ENCODE assay signal across 21 cellular contexts in the genomic region with DNA sequence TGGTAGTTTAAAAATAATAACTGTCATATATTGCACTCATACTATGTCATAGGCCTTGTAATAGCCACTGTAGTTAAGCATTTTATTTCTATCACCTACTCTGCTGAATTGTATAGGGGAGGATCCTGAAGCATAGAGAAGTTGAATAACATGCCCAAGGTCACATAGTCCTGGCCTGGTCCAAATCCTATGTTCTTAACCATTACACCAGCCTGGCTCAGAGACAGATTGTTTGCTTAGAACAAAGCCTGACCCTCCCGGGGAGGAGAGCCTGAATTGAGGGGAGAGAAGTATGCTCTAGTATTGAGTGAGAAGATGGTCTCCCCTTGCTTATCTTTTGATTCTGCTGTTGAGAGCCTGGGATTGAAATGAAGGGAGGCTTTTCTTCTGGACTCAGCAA. TPM values are rescaled to one million over a fixed set of nuclear protein-coding genes. Genes with fewer than 3 reads are reported as not detected.
A peak's percentile ranks its signal among the peaks of the same experiment; 100 is the strongest.
DNase-seq lines count a peak whose midpoint lies in the region; ATAC-seq and TF ChIP-seq lines count a peak whose summit lies in the region.
"Had no signal": no experiment of that assay in that cellular context is flagged by ENCODE, and none has a peak within 500 bp of the region (broad histone marks: within the 10 kb centered on the region; RNA-seq: fewer than 3 reads in every experiment).

No MANE protein-coding gene starts in this region.

- peaks cover 17% of the 10 kb centered on the region for H3F3A ChIP-seq in GM23248 (ENCODE audit: insufficient read depth)

- no peaks in the 10 kb centered on the region for H4K20me1 ChIP-seq in IMR-90 (ENCODE audit: insufficient read depth, low read length)
- no peaks in the 10 kb centered on the region for H4K20me1 ChIP-seq in GM23248 (ENCODE audit: insufficient read depth)

- 0 out of 2 replicates have a peak overlapping the region, but pooled peaks have one; percentile 15 for H3K23ac ChIP-seq in IMR-90 (ENCODE audit: low read depth, low read length)

- H4K5ac ChIP-seq in IMR-90 (ENCODE audit: low read depth, low read length): no peak overlapping the region

- TF ChIP-seq POLR2A in IMR-90 (IDR thresholded peaks at IDR 0.05; ENCODE audit: low read depth, low read length): no peak

- no peak overlapping the region for H3K4me3 ChIP-seq in Caco-2 (ENCODE audit: low read depth, low read length)
- H3K4me3 ChIP-seq in IMR-90 (ENCODE audit: insufficient read depth, low read depth, low read length): no peak overlapping the region
- no peak overlapping the region for H3K4me3 ChIP-seq in GM23248
- H3K4me3 ChIP-seq: body of pancreas, MG63, spleen had no signal

- dilution Hi-C loops in IMR-90 (cut with HindIII; ENCODE audit: low sequenced_read_pairs, unreplicated experiment): no loop called here

- no peak for TF ChIP-seq RAD21 in IMR-90 (IDR thresholded peaks at IDR 0.05; ENCODE audit: low read length)

- no peak overlapping the region for H4K8ac ChIP-seq in IMR-90 (ENCODE audit: low read depth in 2 of 2, low read length in 2 of 2)

- no peak overlapping the region for H3K18ac ChIP-seq in IMR-90 (ENCODE audit: low read depth, low read length)

- no peak overlapping the region for H2BK15ac ChIP-seq in IMR-90 (ENCODE audit: low read depth, low read length)

- H3K14ac ChIP-seq in IMR-90 (replicated peaks; ENCODE audit: low read depth, low read length): no peak overlapping the region

- no peaks in the 10 kb centered on the region; the same call in 1 of the 2 replicates for H3K79me2 ChIP-seq in GM23248 (ENCODE audit: insufficient read depth)

- intact Hi-C loops in Caco-2 (cut with micrococcal nuclease; ENCODE audit: unreplicated experiment) (no loop called here), IMR-90 (cut with micrococcal nuclease) (no loop called here)
- intact Hi-C loops in activated T-helper 1 cell treated with anti-CD3 and anti-CD28 coated beads, Interleukin-12 subunit alpha, Interleukin-12 subunit beta, Interleukin-2, Interleukin-4 antibody, amounts not matched to agents 30 ng/mL and 10 ng/mL and 1 ng/mL, durations not matched to agents 14 hours and 24 hours and 36 hours (cut with micrococcal nuclease): no loop called here

- no peak overlapping the region for H3K4me2 ChIP-seq in IMR-90 (ENCODE audit: low read depth, low read length)
- no peak overlapping the region for H3K4me2 ChIP-seq in GM23248 (ENCODE audit: unreplicated experiment)

- H2AK9ac ChIP-seq in IMR-90 (replicated peaks; ENCODE audit: low read depth, low read length, poor library complexity): no peak overlapping the region

- no peaks in the 10 kb centered on the region for H3K9me3 ChIP-seq in Caco-2
- H3K9me3 ChIP-seq in IMR-90 (ENCODE audit: control insufficient read depth, insufficient read depth, low read length): no peaks in the 10 kb centered on the region
- H3K9me3 ChIP-seq in GM23248 (ENCODE audit: low read depth): no peaks in the 10 kb centered on the region
- H3K9me3 ChIP-seq: body of pancreas, MG63, spleen had no signal

- H2BK5ac ChIP-seq in IMR-90 (ENCODE audit: low read depth, low read length, poor library complexity, severe bottlenecking): no peak overlapping the region

- no peak overlapping the region for H2AK5ac ChIP-seq in IMR-90 (ENCODE audit: low read depth, low read length)

- H3K4me3 Mint-ChIP-seq in Caco-2 (ENCODE audit: unreplicated experiment): peak overlapping the region; percentile 85
- peak overlapping the region; percentile 94 for H3K4me3 Mint-ChIP-seq in activated T-helper 1 cell treated with anti-CD3 and anti-CD28 coated beads, Interleukin-12 subunit alpha, Interleukin-12 subunit beta, Interleukin-2, Interleukin-4 antibody, amounts not matched to agents 30 ng/mL and 10 ng/mL and 1 ng/mL, durations not matched to agents 14 hours and 24 hours and 36 hours
- H3K4me3 Mint-ChIP-seq in natural killer cell treated with Interleukin-12 subunit alpha and Interleukin-12 subunit beta and Interleukin-15 and Interleukin-18, amount 100 ng/mL, for 72 hours: peak overlapping the region; percentile 84

- DNase-seq in Caco-2 (no peak), IMR-90 (no peak), GM23248 (no peak), DMS79 treated with DMSO at 0.1 percent for 48 hours (lab: John Stamatoyannopoulos, UW) (no peak)
- no peak for DNase-seq in activated T-helper 1 cell treated with anti-CD3 and anti-CD28 coated beads, Interleukin-12 subunit alpha, Interleukin-12 subunit beta, Interleukin-2, Interleukin-4 antibody, amounts not matched to agents 30 ng/mL and 10 ng/mL and 1 ng/mL, durations not matched to agents 14 hours and 24 hours and 36 hours (ENCODE audit: low spot score)
- DNase-seq in natural killer cell treated with Interleukin-12 subunit alpha and Interleukin-12 subunit beta and Interleukin-15 and Interleukin-18, amount 100 ng/mL, for 72 hours (ENCODE audit: low spot score): no peak
- DNase-seq: activated CD4-positive, alpha-beta T cell treated with anti-CD3 and anti-CD28 coated beads for 1 hour; activated naive CD4-positive, alpha-beta T cell; AML-193; body of pancreas; cortex of kidney; DMS 273 treated with DMSO at 0.1 percent for 48 hours; kidney glomerular epithelial cell; mesendoderm; MG63; NCI-H187 treated with DMSO at 0.1 percent for 48 hours; NCI-H446; Right ventricle myocardium superior; spleen had no signal

- no peak overlapping the region for H3K4ac ChIP-seq in IMR-90 (ENCODE audit: low read depth, low read length)

- H3K56ac ChIP-seq in IMR-90 (ENCODE audit: extremely low read depth, insufficient read depth, low read length): no peak overlapping the region

- H3K27ac ChIP-seq in IMR-90 (ENCODE audit: insufficient read depth, low read length): no peak overlapping the region
- H3K27ac ChIP-seq in GM23248: no peak overlapping the region
- H3K27ac ChIP-seq: body of pancreas, spleen had no signal

- 0 out of 2 replicates have a peak, but pooled peaks cover 3% of the 10 kb centered on the region for H3K9me1 ChIP-seq in IMR-90 (ENCODE audit: insufficient read depth, low read length)

- in situ Hi-C loops in IMR-90 (cut with MboI; ENCODE audit: low sequenced_read_pairs) (no loop called here), GM23248 (cut with MboI) (no loop called here)

- no CpG with 5 or more reads among the region's 1 CpG for WGBS in IMR-90 (ENCODE audit: extremely low coverage in 2 of 2, insufficient read length in 1 of 2), 2 experiments
- 86 to 97% methylated on average over 1 of the region's 1 CpG for WGBS in GM23248 (ENCODE audit: low coverage in 1 of 2, low lambda C conversion rate in 2 of 2, missing lambda C conversion rate in 2 of 2), 2 experiments

- no peak overlapping the region for H2BK20ac ChIP-seq in IMR-90 (ENCODE audit: low read depth, low read length)

- peaks cover 10% of the 10 kb centered on the region for H3K36me3 Mint-ChIP-seq in Caco-2 (ENCODE audit: insufficient read depth, unreplicated experiment)
- H3K36me3 Mint-ChIP-seq in activated T-helper 1 cell treated with anti-CD3 and anti-CD28 coated beads, Interleukin-12 subunit alpha, Interleukin-12 subunit beta, Interleukin-2, Interleukin-4 antibody, amounts not matched to agents 30 ng/mL and 10 ng/mL and 1 ng/mL, durations not matched to agents 14 hours and 24 hours and 36 hours (ENCODE audit: low read depth): peaks cover 18% of the 10 kb centered on the region
- no peaks in the 10 kb centered on the region for H3K36me3 Mint-ChIP-seq in natural killer cell treated with Interleukin-12 subunit alpha and Interleukin-12 subunit beta and Interleukin-15 and Interleukin-18, amount 100 ng/mL, for 72 hours

- ATAC-seq in IMR-90 (ENCODE audit: low read depth): no peak
- no peak for ATAC-seq in natural killer cell treated with Interleukin-12 subunit alpha and Interleukin-12 subunit beta and Interleukin-15 and Interleukin-18, amount 100 ng/mL, for 72 hours
- ATAC-seq in HG03521 (IDR thresholded peaks at IDR 0.05; ENCODE audit: unreplicated experiment): no peak
- ATAC-seq in activated CD4-positive, CD25-positive, alpha-beta regulatory T cell treated with anti-CD3 and anti-CD28 coated beads, Interleukin-2, amount 50 U/mL, for 24 hours: no peak
- ATAC-seq: body of pancreas had no signal

- H2BK120ac ChIP-seq in IMR-90 (ENCODE audit: low read depth, low read length): no peak overlapping the region

- TF ChIP-seq CTCF in Caco-2 (IDR thresholded peaks at IDR 0.05; ENCODE audit: insufficient read depth in 1 of 2, low read depth in 1 of 2, low read length in 1 of 2, severe bottlenecking in 1 of 2, unreplicated experiment in 1 of 2): no peak
- no peak for TF ChIP-seq CTCF in IMR-90 (conservative IDR thresholded peaks at IDR 0.05; ENCODE audit: low read depth, low read length)

- H3K9ac ChIP-seq in IMR-90 (ENCODE audit: low read depth, low read length): no peak overlapping the region
- no peak overlapping the region for H3K9ac ChIP-seq in GM23248

- no peaks in the 10 kb centered on the region for H3K9me3 Mint-ChIP-seq in Caco-2 (ENCODE audit: unreplicated experiment)
- H3K9me3 Mint-ChIP-seq in activated T-helper 1 cell treated with anti-CD3 and anti-CD28 coated beads, Interleukin-12 subunit alpha, Interleukin-12 subunit beta, Interleukin-2, Interleukin-4 antibody, amounts not matched to agents 30 ng/mL and 10 ng/mL and 1 ng/mL, durations not matched to agents 14 hours and 24 hours and 36 hours: no peaks in the 10 kb centered on the region
- H3K9me3 Mint-ChIP-seq in natural killer cell treated with Interleukin-12 subunit alpha and Interleukin-12 subunit beta and Interleukin-15 and Interleukin-18, amount 100 ng/mL, for 72 hours: no peaks in the 10 kb centered on the region

- peaks cover 14% of the 10 kb centered on the region for H3K4me1 ChIP-seq in Caco-2
- no peaks in the 10 kb centered on the region for H3K4me1 ChIP-seq in IMR-90 (ENCODE audit: control insufficient read depth, insufficient read depth, low read length)
- H3K4me1 ChIP-seq in GM23248 (ENCODE audit: insufficient read depth): peaks cover 7% of the 10 kb centered on the region; the same call in 1 of the 2 replicates

- BruUV-seq in Caco-2 (replicated peaks; lab: Mats Ljungman, UMichigan): no TSS peak
- no TSS peak for BruUV-seq in IMR-90 (replicated peaks; lab: Mats Ljungman, UMichigan)

- no peak overlapping the region for H2AFZ ChIP-seq in IMR-90 (replicated peaks; ENCODE audit: low read length, poor library complexity)
- no peak overlapping the region for H2AFZ ChIP-seq in GM23248

- no peaks in the 10 kb centered on the region for H3K9me2 ChIP-seq in GM23248 (ENCODE audit: insufficient read depth)

- H3K36me3 ChIP-seq in Caco-2 (ENCODE audit: control insufficient read depth, insufficient read depth, low read length) (peaks cover 4% of the 10 kb centered on the region; the same call in 1 of the 2 replicates), IMR-90 (ENCODE audit: control insufficient read depth, insufficient read depth, low read length) (peaks cover 6% of the 10 kb centered on the region; the same call in 1 of the 2 replicates), GM23248 (ENCODE audit: low read depth) (no peaks in the 10 kb centered on the region)

- H3K27me3 ChIP-seq in Caco-2 (replicated peaks; ENCODE audit: control insufficient read depth, insufficient read depth, low read length): no peaks in the 10 kb centered on the region
- H3K27me3 ChIP-seq in IMR-90 (ENCODE audit: control insufficient read depth, insufficient read depth, low read length): no peaks in the 10 kb centered on the region
- H3K27me3 ChIP-seq in GM23248 (replicated peaks; ENCODE audit: insufficient read depth): no peaks in the 10 kb centered on the region
- H3K27me3 ChIP-seq: body of pancreas, MG63, spleen had no signal

- H3K4me1 Mint-ChIP-seq in Caco-2 (ENCODE audit: low read depth, unreplicated experiment): peaks cover 19% of the 10 kb centered on the region
- peaks cover 30% of the 10 kb centered on the region for H3K4me1 Mint-ChIP-seq in activated T-helper 1 cell treated with anti-CD3 and anti-CD28 coated beads, Interleukin-12 subunit alpha, Interleukin-12 subunit beta, Interleukin-2, Interleukin-4 antibody, amounts not matched to agents 30 ng/mL and 10 ng/mL and 1 ng/mL, durations not matched to agents 14 hours and 24 hours and 36 hours (ENCODE audit: low read depth)
- H3K4me1 Mint-ChIP-seq in natural killer cell treated with Interleukin-12 subunit alpha and Interleukin-12 subunit beta and Interleukin-15 and Interleukin-18, amount 100 ng/mL, for 72 hours (ENCODE audit: low read depth in 2 of 2): peaks cover 15 to 23% of the 10 kb centered on the region in 2 donors

- H4K91ac ChIP-seq in IMR-90 (ENCODE audit: insufficient read depth, low read depth, low read length): no peak overlapping the region

- CTCF ChIA-PET in Caco-2 (lab: Charles Lee): no interaction called here
- CTCF ChIA-PET in IMR-90 (lab: Yijun Ruan, JAX): no interaction called here

- POLR2A ChIA-PET in Caco-2 (lab: Charles Lee): no interaction called here
- POLR2A ChIA-PET in IMR-90 (lab: Charles Lee; ENCODE audit: unreplicated experiment): no interaction called here

- no peaks in the 10 kb centered on the region for H3K27me3 Mint-ChIP-seq in Caco-2 (ENCODE audit: insufficient read depth, unreplicated experiment)
- H3K27me3 Mint-ChIP-seq in activated T-helper 1 cell treated with anti-CD3 and anti-CD28 coated beads, Interleukin-12 subunit alpha, Interleukin-12 subunit beta, Interleukin-2, Interleukin-4 antibody, amounts not matched to agents 30 ng/mL and 10 ng/mL and 1 ng/mL, durations not matched to agents 14 hours and 24 hours and 36 hours (ENCODE audit: insufficient read depth): no peaks in the 10 kb centered on the region
- H3K27me3 Mint-ChIP-seq in natural killer cell treated with Interleukin-12 subunit alpha and Interleukin-12 subunit beta and Interleukin-15 and Interleukin-18, amount 100 ng/mL, for 72 hours: no peaks in the 10 kb centered on the region

- H3K27ac Mint-ChIP-seq in Caco-2 (ENCODE audit: unreplicated experiment): no peak overlapping the region
- H3K27ac Mint-ChIP-seq in activated T-helper 1 cell treated with anti-CD3 and anti-CD28 coated beads, Interleukin-12 subunit alpha, Interleukin-12 subunit beta, Interleukin-2, Interleukin-4 antibody, amounts not matched to agents 30 ng/mL and 10 ng/mL and 1 ng/mL, durations not matched to agents 14 hours and 24 hours and 36 hours: no peak overlapping the region
- peak overlapping the region in 1 of 2 donors; percentile 11 for H3K27ac Mint-ChIP-seq in natural killer cell treated with Interleukin-12 subunit alpha and Interleukin-12 subunit beta and Interleukin-15 and Interleukin-18, amount 100 ng/mL, for 72 hours

- peaks cover 10 to 19% of the 10 kb centered on the region in 2 experiments for H3K79me1 ChIP-seq in IMR-90 (ENCODE audit: low read depth in 1 of 2, low read length in 2 of 2)

RNA-seq across cellular contexts. Expression of gene NEU3, which starts 2.2 kb away (rescaled TPM):
- total RNA-seq in Caco-2 (2022) (19.3 and 21.8 TPM in 2 replicates), IMR-90 (2012; rRNA removed) (8.3 and 10.6 TPM in 2 replicates)
- polyA plus RNA-seq in IMR-90 (2012; rRNA removed) (5.1 and 5.5 TPM in 2 replicates), GM23248 (2016; fragmentation: Nextera tagmentation; extraction: Ambion mirVana) (2.3 and 2.5 TPM in 2 replicates)
- 2.8 and 3.4 TPM in 2 replicates for polyA plus RNA-seq in IMR-90 (2012; cell fraction: cytosol; rRNA removed)
- 18.9 and 19.2 TPM in 2 replicates for polyA plus RNA-seq in IMR-90 (2012; cell fraction: nucleus; rRNA removed; ENCODE audit: low replicate concordance)
- total RNA-seq in activated T-helper 1 cell treated with anti-CD3 and anti-CD28 coated beads, Interleukin-12 subunit alpha, Interleukin-12 subunit beta, Interleukin-2, Interleukin-4 antibody, amounts not matched to agents 30 ng/mL and 10 ng/mL and 1 ng/mL, durations not matched to agents 14 hours and 24 hours and 36 hours: 16.3 and 16.9 TPM in 2 replicates
- 10 to 100 TPM; 17.8 to 35.0 TPM for total RNA-seq in natural killer cell treated with Interleukin-12 subunit alpha and Interleukin-12 subunit beta and Interleukin-15 and Interleukin-18, amount 100 ng/mL, for 72 hours
- 6.2 and 6.4 TPM in 2 replicates for total RNA-seq in GM23248 (2014; rRNA removed; shearing (Covaris generic))

RNA-seq across cellular contexts. Expression of gene SPCS2, which starts 41.9 kb away (rescaled TPM):
- total RNA-seq in Caco-2 (2022) (309 and 328 TPM in 2 replicates), IMR-90 (2012; rRNA removed) (13.3 and 15.4 TPM in 2 replicates)
- polyA plus RNA-seq in IMR-90 (2012; rRNA removed) (68.8 and 76.0 TPM in 2 replicates), GM23248 (2016; fragmentation: Nextera tagmentation; extraction: Ambion mirVana) (335 and 370 TPM in 2 replicates)
- 16.6 and 28.7 TPM in 2 replicates for polyA plus RNA-seq in IMR-90 (2012; cell fraction: cytosol; rRNA removed)
- 1.7 and 11.0 TPM in 2 replicates for polyA plus RNA-seq in IMR-90 (2012; cell fraction: nucleus; rRNA removed; ENCODE audit: low replicate concordance)
- 167 and 172 TPM in 2 replicates for total RNA-seq in activated T-helper 1 cell treated with anti-CD3 and anti-CD28 coated beads, Interleukin-12 subunit alpha, Interleukin-12 subunit beta, Interleukin-2, Interleukin-4 antibody, amounts not matched to agents 30 ng/mL and 10 ng/mL and 1 ng/mL, durations not matched to agents 14 hours and 24 hours and 36 hours
- 100 to 1,000 TPM; 110 to 168 TPM for total RNA-seq in natural killer cell treated with Interleukin-12 subunit alpha and Interleukin-12 subunit beta and Interleukin-15 and Interleukin-18, amount 100 ng/mL, for 72 hours
- 51.1 and 316 TPM in 2 replicates for total RNA-seq in GM23248 (2014; rRNA removed; shearing (Covaris generic))

RNA-seq across cellular contexts. Expression of gene XRRA1, which starts 42.0 kb away (rescaled TPM):
- 9.7 and 11.9 TPM in 2 replicates for total RNA-seq in Caco-2 (2022)
- 5.0 and 6.3 TPM in 2 replicates for total RNA-seq in IMR-90 (2012; rRNA removed)
- 4.5 and 5.4 TPM in 2 replicates for polyA plus RNA-seq in IMR-90 (2012; rRNA removed)
- polyA plus RNA-seq in IMR-90 (2012; cell fraction: cytosol; rRNA removed): 2.7 and 4.3 TPM in 2 replicates
- polyA plus RNA-seq in IMR-90 (2012; cell fraction: nucleus; rRNA removed; ENCODE audit: low replicate concordance): 6.2 and 10.3 TPM in 2 replicates
- total RNA-seq in activated T-helper 1 cell treated with anti-CD3 and anti-CD28 coated beads, Interleukin-12 subunit alpha, Interleukin-12 subunit beta, Interleukin-2, Interleukin-4 antibody, amounts not matched to agents 30 ng/mL and 10 ng/mL and 1 ng/mL, durations not matched to agents 14 hours and 24 hours and 36 hours: 8.6 and 9.0 TPM in 2 replicates
- 10 to 100 TPM; 12.2 to 31.2 TPM for total RNA-seq in natural killer cell treated with Interleukin-12 subunit alpha and Interleukin-12 subunit beta and Interleukin-15 and Interleukin-18, amount 100 ng/mL, for 72 hours
- 1.4 and 3.2 TPM in 2 replicates for total RNA-seq in GM23248 (2014; rRNA removed; shearing (Covaris generic))
- 7.0 and 7.3 TPM in 2 replicates for polyA plus RNA-seq in GM23248 (2016; fragmentation: Nextera tagmentation; extraction: Ambion mirVana)
